In genomic region chr11:33857924-33858323, GRCh38 we compare ENCODE assay signal across 8 cellular contexts.
DNase-seq lines count a peak whose midpoint lies in the region; ATAC-seq, FAIRE-seq and TF ChIP-seq lines count a peak whose summit lies in the region.

No MANE protein-coding gene starts in this region.

- FAIRE-seq in islet of Langerhans (lab: Jason Lieb, UNC), result peak; percentile 9

- peak; percentile 72 for ATAC-seq in HG02623 (IDR thresholded peaks at IDR 0.05; ENCODE audit: unreplicated experiment)
- no peak for ATAC-seq in HG03196 (IDR thresholded peaks at IDR 0.05; ENCODE audit: unreplicated experiment)

- H3K27me3 ChIP-seq in brain microvascular endothelial cell (replicated peaks), result no peaks in the 10 kb centered on the region

- in situ Hi-C loops in brain microvascular endothelial cell (cut with HindIII; ENCODE audit: low pct_ligation_motif_present, low sequenced_read_pairs), result loop anchor here (10.0 kb wide), 1 partner anchor 117 kb away; no protein-coding TSS in a partner anchor

- H3K27ac ChIP-seq in brain microvascular endothelial cell, result no peak overlapping the region

- no peaks in the 10 kb centered on the region for H3K36me3 ChIP-seq in brain microvascular endothelial cell (replicated peaks)

- peak; percentile 95 for TF ChIP-seq CTCF in brain microvascular endothelial cell (IDR thresholded peaks at IDR 0.05; ENCODE audit: low read depth, low read length, missing control alignments)

- no peak overlapping the region for H3K4me3 ChIP-seq in brain microvascular endothelial cell (ENCODE audit: low read depth, low read length)

- DNase-seq in DMS79 treated with DMSO at 0.1 percent for 48 hours (lab: John Stamatoyannopoulos, UW) (peak; percentile 77), NCI-H2029 treated with DMSO at 0.1 percent for 48 hours (lab: John Stamatoyannopoulos, UW) (peak; percentile 69), UCSD-AML1 (lab: John Stamatoyannopoulos, UW; ENCODE audit: unreplicated experiment) (peak; percentile 77), brain microvascular endothelial cell (peak; percentile 57)
- DNase-seq in stimulated activated CD4-positive, alpha-beta T cell treated with anti-CD3 and anti-CD28 coated beads, Interleukin-1b, Interleukin-23, amount 100 ng/mL, for 1 hour (ENCODE audit: low read depth in 2 of 2), result peak; percentile 35 to 75
